Comparison of ENCODE assay signal across 12 cellular contexts in the genomic region with DNA sequence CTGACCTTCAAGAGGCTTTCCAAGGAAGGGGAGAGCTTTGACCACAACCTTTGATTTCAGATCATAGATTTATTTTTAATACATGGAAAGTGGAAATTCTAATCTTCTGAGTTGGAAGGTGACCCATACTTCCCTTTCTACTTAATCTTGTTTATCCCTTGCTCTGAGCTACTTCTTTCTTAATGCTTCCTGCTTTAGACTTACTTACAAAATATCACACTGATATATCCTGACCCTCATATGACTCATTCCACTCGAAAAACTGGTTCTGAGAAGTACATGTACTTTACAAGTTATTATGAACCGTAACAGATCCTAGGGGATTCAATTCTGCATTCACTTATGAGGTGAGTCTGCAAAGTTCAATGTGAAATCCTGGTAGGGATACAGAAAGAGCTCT.
A peak's percentile ranks its signal among the peaks of the same experiment; 100 is the strongest.
DNase-seq lines count a peak whose midpoint lies in the region; ATAC-seq and TF ChIP-seq lines count a peak whose summit lies in the region.
"Had no signal": no experiment of that assay in that cellular context is flagged by ENCODE, and none has a peak within 500 bp of the region (broad histone marks: within the 10 kb centered on the region; RNA-seq: fewer than 3 reads in every experiment).

No MANE protein-coding gene starts in this region.

- POLR2A ChIA-PET in A673 (lab: Charles Lee; ENCODE audit: low non-redundant PET), result interaction anchor here (1.2 kb wide), 1 partner anchor 81 kb away, joined by 6 read pairs; no protein-coding TSS in a partner anchor

- no peaks in the 10 kb centered on the region for H3K4me1 ChIP-seq in A673 (ENCODE audit: insufficient read depth, low read length, poor library complexity, severe bottlenecking)

- CTCF ChIA-PET in A673 (lab: Charles Lee), result no interaction called here

- no TSS peak for BruUV-seq in A673 (replicated peaks; lab: Mats Ljungman, UMichigan)

- DNase-seq in A673 (ENCODE audit: low spot score), result peak; percentile 11
- peak; percentile 78 for DNase-seq in HT-29 (ENCODE audit: low spot score)
- DNase-seq in hepatic stellate cell (ENCODE audit: low spot score), result peak; percentile 14
- no peak for DNase-seq in GM19240 (ENCODE audit: insufficient read length, low spot score)
- no peak for DNase-seq in SHP77 (lab: John Stamatoyannopoulos, UW)
- DNase-seq in GM19238 (ENCODE audit: insufficient read length, low spot score), result no peak
- DNase-seq: activated CD4-positive, alpha-beta T cell treated with anti-CD3 and anti-CD28 coated beads for 48 hours; islet precursor cell; MM.1S; NCI-H446 had no signal

- ATAC-seq in HG03097 (IDR thresholded peaks at IDR 0.05; ENCODE audit: low FRiP score, unreplicated experiment), result no peak

- no peaks in the 10 kb centered on the region for H3K9me3 ChIP-seq in A673 (ENCODE audit: low read depth, low read length, poor library complexity, severe bottlenecking)

- H3K4me3 ChIP-seq in A673 (ENCODE audit: low read depth, low read length, poor library complexity, severe bottlenecking), result no peak overlapping the region

- TF ChIP-seq CTCF in A673 (conservative IDR thresholded peaks at IDR 0.05; ENCODE audit: low read depth, low read length) (no peak), VCaP (conservative IDR thresholded peaks at IDR 0.05) (no peak)

- peaks cover 20% of the 10 kb centered on the region for H3K27me3 ChIP-seq in A673 (replicated peaks; ENCODE audit: insufficient read depth, low read depth, low read length, poor library complexity)

- intact Hi-C loops in A673 (cut with micrococcal nuclease; ENCODE audit: unreplicated experiment), result no loop called here

- H3K36me3 ChIP-seq in A673 (ENCODE audit: insufficient read depth, low read length, poor library complexity, severe bottlenecking), result no peaks in the 10 kb centered on the region

- H3K27ac ChIP-seq in A673 (ENCODE audit: low read depth, low read length, poor library complexity, severe bottlenecking), result no peak overlapping the region
- peak overlapping the region; percentile 27 for H3K27ac ChIP-seq in VCaP

Comparison
In these comparisons a context has a peak if more than half of its experiments do, and no peak if none do; other contexts are left out.
1. DNase-seq: peak in A673 (single experiment), HT-29 (single experiment) and hepatic stellate cell (single experiment); none in GM19240 (single experiment), SHP77 (0 of 2) and GM19238 (single experiment).